ENCODE assay signal across 1 cellular context in the genomic region with DNA sequence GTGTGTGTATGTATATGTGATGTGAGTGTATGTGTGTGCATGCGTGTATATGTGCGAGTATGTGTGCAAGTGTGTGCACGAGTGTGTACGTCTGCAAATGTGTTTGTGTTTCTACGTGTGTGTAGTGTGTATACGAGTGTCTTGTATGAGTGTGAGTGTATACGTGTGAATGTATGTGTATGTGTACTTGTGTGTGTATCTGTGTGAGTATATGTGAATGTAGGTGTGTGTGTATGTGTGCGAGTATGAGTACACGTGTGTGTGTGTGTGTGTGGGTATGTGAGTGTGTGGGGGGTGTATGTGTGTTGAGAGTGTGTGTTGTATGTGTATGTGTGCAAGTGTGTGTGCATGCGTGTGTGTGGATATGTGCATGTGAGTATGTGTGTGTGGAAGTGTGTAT.
TF ChIP-seq lines count a peak whose summit lies in the region.

No MANE protein-coding gene starts in this region.

TF ChIP-seq in HEK293, 187 proteins besides CTCF, POLR2A, EP300 and RAD21 (continued from another document):
- TF ChIP-seq, protein P1, sequence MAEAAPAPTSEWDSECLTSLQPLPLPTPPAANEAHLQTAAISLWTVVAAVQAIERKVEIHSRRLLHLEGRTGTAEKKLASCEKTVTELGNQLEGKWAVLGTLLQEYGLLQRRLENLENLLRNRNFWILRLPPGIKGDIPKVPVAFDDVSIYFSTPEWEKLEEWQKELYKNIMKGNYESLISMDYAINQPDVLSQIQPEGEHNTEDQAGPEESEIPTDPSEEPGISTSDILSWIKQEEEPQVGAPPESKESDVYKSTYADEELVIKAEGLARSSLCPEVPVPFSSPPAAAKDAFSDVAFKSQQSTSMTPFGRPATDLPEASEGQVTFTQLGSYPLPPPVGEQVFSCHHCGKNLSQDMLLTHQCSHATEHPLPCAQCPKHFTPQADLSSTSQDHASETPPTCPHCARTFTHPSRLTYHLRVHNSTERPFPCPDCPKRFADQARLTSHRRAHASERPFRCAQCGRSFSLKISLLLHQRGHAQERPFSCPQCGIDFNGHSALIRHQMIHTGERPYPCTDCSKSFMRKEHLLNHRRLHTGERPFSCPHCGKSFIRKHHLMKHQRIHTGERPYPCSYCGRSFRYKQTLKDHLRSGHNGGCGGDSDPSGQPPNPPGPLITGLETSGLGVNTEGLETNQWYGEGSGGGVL (tag by site-specific recombination; IDR thresholded peaks at IDR 0.05), result no peak
